In genomic region chr6:34247481-34248197, GRCh38 we compare ENCODE assay signal across 8 cellular contexts. TPM values are rescaled to one million over a fixed set of nuclear protein-coding genes. Genes with fewer than 3 reads are reported as not detected.
DNase-seq lines count a peak whose midpoint lies in the region; ATAC-seq and TF ChIP-seq lines count a peak whose summit lies in the region.

No MANE protein-coding gene starts in this region.

- intact Hi-C loops in CD8-positive, alpha-beta T cell (cut with DNase I, micrococcal nuclease): loop anchor here (2.0 to 5.0 kb wide), 7 partner anchors 13 to 545 kb away; partner anchors contain the start of genes BLTP3A (in 1 of the 2), NUDT3 (in 1 of the 2) and SNRPC (in 1 of the 2)

- no peaks in the 10 kb centered on the region for H3K9me3 ChIP-seq in CD8-positive, alpha-beta T cell (ENCODE audit: low read length)
- no peaks in the 10 kb centered on the region for H3K9me3 ChIP-seq in Loucy (ENCODE audit: insufficient read depth, low read depth, low read length)
- H3K9me3 ChIP-seq in duodenal mucosa (ENCODE audit: control insufficient read depth in 1 of 2, low read length in 2 of 2): no peaks in the 10 kb centered on the region
- peaks cover 0 to 1% of the 10 kb centered on the region in 2 donors for H3K9me3 ChIP-seq in neuronal stem cell (replicated peaks in 1 of 2; ENCODE audit: control insufficient read depth in 2 of 2, insufficient read depth in 1 of 2, low read depth in 1 of 2, low read length in 2 of 2)

- H3K4me3 ChIP-seq in CD8-positive, alpha-beta T cell (ENCODE audit: low read depth, low read length): peak overlapping the region; percentile 65
- H3K4me3 ChIP-seq in Loucy (ENCODE audit: low read length, poor library complexity, severe bottlenecking) (peak overlapping the region; percentile 95), duodenal mucosa (ENCODE audit: low read depth in 1 of 2, low read length in 2 of 2) (peak overlapping the region; percentile 74 to 98), neuronal stem cell (ENCODE audit: low read length in 2 of 2) (peak overlapping the region in 1 of 2 donors; percentile 82)

- no peak overlapping the region for H4K91ac ChIP-seq in neuronal stem cell (ENCODE audit: low read depth, low read length, poor library complexity)

- no peak overlapping the region for H4K8ac ChIP-seq in neuronal stem cell (ENCODE audit: low read depth, low read length)

- peak overlapping the region; percentile 73 for H3K23ac ChIP-seq in neuronal stem cell (ENCODE audit: low read depth, low read length, poor library complexity)

- no peak for TF ChIP-seq CTCF in CD8-positive, alpha-beta T cell (IDR thresholded peaks at IDR 0.05)
- no peak for TF ChIP-seq CTCF in Loucy (conservative IDR thresholded peaks at IDR 0.05; ENCODE audit: low read length)

- H3K9ac ChIP-seq in Loucy (ENCODE audit: low read depth, low read length, poor library complexity, severe bottlenecking): peak overlapping the region; percentile 81
- H3K9ac ChIP-seq in duodenal mucosa (ENCODE audit: low read depth in 1 of 2, low read length in 2 of 2): peak overlapping the region; percentile 63 to 90
- H3K9ac ChIP-seq in neuronal stem cell (ENCODE audit: low read depth, low read length, poor library complexity): no peak overlapping the region

- H2BK120ac ChIP-seq in neuronal stem cell (ENCODE audit: low read depth, low read length): no peak overlapping the region

- DNase-seq in CD8-positive, alpha-beta T cell: no peak
- DNase-seq in neuronal stem cell (ENCODE audit: low spot score) (no peak), NCI-H1417 (lab: John Stamatoyannopoulos, UW) (no peak), SIG-M5 (lab: John Stamatoyannopoulos, UW) (no peak), GDM1 (lab: John Stamatoyannopoulos, UW) (no peak)

- no peak for ATAC-seq in CD8-positive, alpha-beta T cell
- no peak for ATAC-seq in HG03457 (IDR thresholded peaks at IDR 0.05; ENCODE audit: unreplicated experiment)

- H3K27ac ChIP-seq in CD8-positive, alpha-beta T cell (ENCODE audit: low read depth, low read length): no peak overlapping the region
- H3K27ac ChIP-seq in duodenal mucosa (ENCODE audit: low read depth, low read length) (no peak overlapping the region), neuronal stem cell (replicated peaks; ENCODE audit: low read length) (peak overlapping the region; percentile 26)

- H3K4ac ChIP-seq in neuronal stem cell (ENCODE audit: low read length): no peak overlapping the region

- POLR2A ChIA-PET in CD8-positive, alpha-beta T cell (lab: Charles Lee): interaction anchor here (2.8 to 4.6 kb wide), 3 partner anchors 11 to 178 kb away, joined by 9 to 31 read pairs (median 17); partner anchors contain the start of genes HMGA1 and RPS10

- H3K14ac ChIP-seq in neuronal stem cell (ENCODE audit: low read length): no peak overlapping the region

- peaks cover 7% of the 10 kb centered on the region; the same call in 1 of the 2 replicates for H3K79me2 ChIP-seq in Loucy (ENCODE audit: insufficient read depth, low read length)

- H3F3A ChIP-seq in Loucy (ENCODE audit: low read depth): no peaks in the 10 kb centered on the region

- no peak overlapping the region for H2AK5ac ChIP-seq in neuronal stem cell (ENCODE audit: low read depth, low read length)

- WGBS in neuronal stem cell (ENCODE audit: extremely low coverage in 2 of 2, insufficient read length in 2 of 2, insufficient replicate concordance in 1 of 2), 2 donors: no CpG with 5 or more reads among the region's 6 CpGs

- H2BK15ac ChIP-seq in neuronal stem cell (ENCODE audit: low read length): peak overlapping the region; percentile 67

- peak overlapping the region; percentile 95 for H3K27ac Mint-ChIP-seq in CD8-positive, alpha-beta T cell

- no peaks in the 10 kb centered on the region for H3K9me3 Mint-ChIP-seq in CD8-positive, alpha-beta T cell

- H3K4me3 Mint-ChIP-seq in CD8-positive, alpha-beta T cell: peak overlapping the region; percentile 93

- H3K4me1 Mint-ChIP-seq in CD8-positive, alpha-beta T cell (ENCODE audit: low read depth): peaks cover 45% of the 10 kb centered on the region

- peaks cover 31% of the 10 kb centered on the region for H3K36me3 Mint-ChIP-seq in CD8-positive, alpha-beta T cell

- peaks cover 30% of the 10 kb centered on the region for H4K20me1 ChIP-seq in Loucy (ENCODE audit: insufficient read depth, low read length, poor library complexity, severe bottlenecking)

- no peak overlapping the region for H2AFZ ChIP-seq in Loucy (ENCODE audit: low read length)
- H2AFZ ChIP-seq in neuronal stem cell (ENCODE audit: low read length): no peak overlapping the region

- H3K9me2 ChIP-seq in Loucy (replicated peaks; ENCODE audit: low read depth, low read length): no peaks in the 10 kb centered on the region

- H3K27me3 ChIP-seq in CD8-positive, alpha-beta T cell (ENCODE audit: insufficient read depth, low read length): no peaks in the 10 kb centered on the region
- H3K27me3 ChIP-seq in Loucy (ENCODE audit: insufficient read depth, low read length, poor library complexity, severe bottlenecking): no peaks in the 10 kb centered on the region
- no peaks in the 10 kb centered on the region for H3K27me3 ChIP-seq in duodenal mucosa (ENCODE audit: control insufficient read depth in 1 of 2, insufficient read depth in 2 of 2, low read length in 2 of 2)
- H3K27me3 ChIP-seq in neuronal stem cell (ENCODE audit: control insufficient read depth in 3 of 3, insufficient read depth in 3 of 3, low read depth in 1 of 3, low read length in 3 of 3): no peaks in the 10 kb centered on the region

- CTCF ChIA-PET in CD8-positive, alpha-beta T cell (lab: Charles Lee): interaction anchor here (0.7 to 5.8 kb wide), 9 partner anchors 11 to 361 kb away, joined by 3 to 83 read pairs (median 7); partner anchors contain the start of gene HMGA1

- no peak overlapping the region for H2BK12ac ChIP-seq in neuronal stem cell (ENCODE audit: low read length)

- no peak overlapping the region for H3K18ac ChIP-seq in neuronal stem cell (ENCODE audit: low read length)

- peaks cover 23% of the 10 kb centered on the region for H3K4me1 ChIP-seq in CD8-positive, alpha-beta T cell (ENCODE audit: insufficient read depth, low read length)
- peaks cover 10% of the 10 kb centered on the region for H3K4me1 ChIP-seq in Loucy (ENCODE audit: insufficient read depth, low read length, poor library complexity, severe bottlenecking)
- peaks cover 14 to 36% of the 10 kb centered on the region in 2 donors for H3K4me1 ChIP-seq in duodenal mucosa (ENCODE audit: control insufficient read depth in 1 of 2, insufficient read depth in 2 of 2, low read length in 2 of 2)
- peaks cover 12 to 13% of the 10 kb centered on the region in 2 donors for H3K4me1 ChIP-seq in neuronal stem cell (ENCODE audit: control insufficient read depth in 2 of 2, insufficient read depth in 1 of 2, low read depth in 1 of 2, low read length in 2 of 2)

- peaks cover 1% of the 10 kb centered on the region for H3K36me3 ChIP-seq in CD8-positive, alpha-beta T cell (ENCODE audit: insufficient read depth, low read length)
- H3K36me3 ChIP-seq in Loucy (ENCODE audit: insufficient read depth, low read length): peaks cover 16% of the 10 kb centered on the region; the same call in 1 of the 2 replicates
- peaks cover 9 to 18% of the 10 kb centered on the region in 2 donors for H3K36me3 ChIP-seq in duodenal mucosa (ENCODE audit: control insufficient read depth in 1 of 2, insufficient read depth in 2 of 2, low read length in 2 of 2)
- peaks cover 16 to 30% of the 10 kb centered on the region in 2 donors for H3K36me3 ChIP-seq in neuronal stem cell (replicated peaks in 1 of 2; ENCODE audit: control insufficient read depth in 2 of 2, insufficient read depth in 2 of 2, low read length in 2 of 2)

- H3K27me3 Mint-ChIP-seq in CD8-positive, alpha-beta T cell (ENCODE audit: low read depth): no peaks in the 10 kb centered on the region

- H3K4me2 ChIP-seq in Loucy (ENCODE audit: low read depth, low read length, poor library complexity, severe bottlenecking) (peak overlapping the region; percentile 99), neuronal stem cell (ENCODE audit: insufficient read depth, low read length, poor library complexity, severe bottlenecking) (no peak overlapping the region)

- peaks cover 2% of the 10 kb centered on the region for H3K79me1 ChIP-seq in neuronal stem cell (ENCODE audit: low read depth, low read length)

- peak overlapping the region; percentile 90 for H2BK5ac ChIP-seq in neuronal stem cell (ENCODE audit: low read length)

RNA-seq across cellular contexts. Expression of gene SMIM29, which starts 1.2 kb away (rescaled TPM):
- 10 to 100 TPM; 12.7 to 14.2 TPM for total RNA-seq in CD8-positive, alpha-beta T cell
- polyA plus RNA-seq in neuronal stem cell (2013, experiment 1 of 2): 6.3 TPM
- 6.1 TPM for polyA plus RNA-seq in neuronal stem cell (2013, experiment 2 of 2)

RNA-seq across cellular contexts. Expression of gene HMGA1, which starts 11.0 kb away (rescaled TPM):
- 100 to 1,000 TPM; 107 to 113 TPM for total RNA-seq in CD8-positive, alpha-beta T cell
- 2,319 TPM for polyA plus RNA-seq in neuronal stem cell (2013, experiment 1 of 2)
- polyA plus RNA-seq in neuronal stem cell (2013, experiment 2 of 2): 2,280 TPM
